17 cellular contexts compared by ENCODE assay signal in the genomic region with DNA sequence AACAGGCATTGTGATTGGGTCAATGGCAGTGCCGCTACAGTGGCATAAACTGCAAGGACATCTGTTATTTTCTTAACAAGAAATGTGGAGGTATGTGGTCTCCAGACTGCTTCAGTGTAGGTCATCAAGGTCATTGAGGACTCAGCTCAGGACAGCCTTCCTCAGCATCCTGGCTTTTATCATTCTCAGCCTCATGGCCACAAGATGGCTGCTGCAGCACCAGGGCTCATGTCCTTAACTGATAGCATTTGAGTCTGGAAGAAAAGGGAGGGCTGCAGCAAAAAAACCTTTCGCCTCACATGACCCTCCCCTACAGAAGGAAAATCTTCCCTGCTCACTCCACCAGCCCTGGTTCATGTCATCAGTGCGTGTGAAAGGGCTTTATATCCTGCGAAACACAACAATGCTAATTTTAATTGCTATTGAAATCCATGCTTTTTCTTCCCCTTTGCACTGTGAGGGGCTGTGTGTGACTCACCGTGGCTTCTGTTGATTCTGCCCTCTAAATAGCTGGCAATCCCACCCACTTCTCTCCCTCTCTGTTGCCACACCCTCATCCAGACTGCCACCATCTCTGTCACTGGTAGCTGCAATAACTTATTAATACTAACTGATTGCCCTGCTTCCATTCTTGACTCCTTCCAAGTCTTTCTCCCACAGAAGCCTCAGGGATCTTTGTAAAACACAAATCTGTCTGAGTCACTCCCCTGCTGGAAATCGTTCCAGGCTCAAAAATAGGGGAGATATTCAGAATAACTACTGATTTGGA. TPM values are rescaled to one million over a fixed set of nuclear protein-coding genes. Genes with fewer than 3 reads are reported as not detected.
DNase-seq lines count a peak whose midpoint lies in the region; ATAC-seq and TF ChIP-seq lines count a peak whose summit lies in the region.
"Had no signal": no experiment of that assay in that cellular context is flagged by ENCODE, and none has a peak within 500 bp of the region (broad histone marks: within the 10 kb centered on the region; RNA-seq: fewer than 3 reads in every experiment).

No MANE protein-coding gene starts in this region.

- H3K4me3 ChIP-seq in HAP-1 (no peak overlapping the region), SJSA1 (no peak overlapping the region), smooth muscle cell (no peak overlapping the region)

- H3K4me2 ChIP-seq in smooth muscle cell, result peak overlapping the region; percentile 40

- H3K9me3 ChIP-seq in HAP-1 (no peaks in the 10 kb centered on the region), SJSA1 (replicated peaks) (no peaks in the 10 kb centered on the region), smooth muscle cell (replicated peaks; ENCODE audit: low read depth) (no peaks in the 10 kb centered on the region)

- no peaks in the 10 kb centered on the region; the same call in 1 of the 2 replicates for H3K4me1 ChIP-seq in HAP-1
- peaks cover 33% of the 10 kb centered on the region for H3K4me1 ChIP-seq in SJSA1 (replicated peaks)
- H3K4me1 ChIP-seq in smooth muscle cell (ENCODE audit: low read depth), result no peaks in the 10 kb centered on the region

- H3K9me3 Mint-ChIP-seq in nephron progenitor cell, result no peaks in the 10 kb centered on the region
- H3K9me3 Mint-ChIP-seq in stimulated activated naive CD8-positive, alpha-beta T cell treated with anti-CD3 and anti-CD28 coated beads, Interleukin-15, amount 100 ng/mL, for 72 hours, result no peaks in the 10 kb centered on the region
- H3K9me3 Mint-ChIP-seq: activated CD8-positive, alpha-beta T cell treated with anti-CD3 and anti-CD28 coated beads for 36 hours had no signal

- ATAC-seq in Right ventricle myocardium superior (ENCODE audit: poor library complexity), result peak; percentile 9
- no peak for ATAC-seq in stimulated activated naive CD8-positive, alpha-beta T cell treated with anti-CD3 and anti-CD28 coated beads, Interleukin-15, amount 100 ng/mL, for 72 hours
- ATAC-seq: activated CD8-positive, alpha-beta T cell treated with anti-CD3 and anti-CD28 coated beads for 36 hours; sciatic nerve had no signal

- no peak overlapping the region for H3K27ac Mint-ChIP-seq in nephron progenitor cell
- H3K27ac Mint-ChIP-seq in stimulated activated naive CD8-positive, alpha-beta T cell treated with anti-CD3 and anti-CD28 coated beads, Interleukin-15, amount 100 ng/mL, for 72 hours, result no peak overlapping the region
- H3K27ac Mint-ChIP-seq: activated CD8-positive, alpha-beta T cell treated with anti-CD3 and anti-CD28 coated beads for 36 hours had no signal

- no peaks in the 10 kb centered on the region for H3K36me3 Mint-ChIP-seq in nephron progenitor cell (ENCODE audit: low read depth)

- H3K4me3 Mint-ChIP-seq in nephron progenitor cell, result no peak overlapping the region
- H3K4me3 Mint-ChIP-seq in stimulated activated naive CD8-positive, alpha-beta T cell treated with anti-CD3 and anti-CD28 coated beads, Interleukin-15, amount 100 ng/mL, for 72 hours, result no peak overlapping the region
- H3K4me3 Mint-ChIP-seq: activated CD8-positive, alpha-beta T cell treated with anti-CD3 and anti-CD28 coated beads for 36 hours had no signal

- in situ Hi-C loops in HAP-1 (cut with MboI; ENCODE audit: low sequenced_read_pairs), result no loop called here

- 46% methylated on average over 6 of the region's 6 CpGs for whole genome bisulfite sequencing in smooth muscle cell (ENCODE audit: low lambda C conversion rate)

- peak overlapping the region; percentile 62 for H3K27ac ChIP-seq in SJSA1
- H3K27ac ChIP-seq in smooth muscle cell (ENCODE audit: low read depth), result peak overlapping the region; percentile 76
- H3K27ac ChIP-seq: brain microvascular endothelial cell had no signal

- peaks cover 7% of the 10 kb centered on the region for H3F3A ChIP-seq in smooth muscle cell (ENCODE audit: low read depth)

- intact Hi-C loops in Right ventricle myocardium superior (cut with DNase I), result no loop called here

- H3K36me3 ChIP-seq in HAP-1 (replicated peaks) (no peaks in the 10 kb centered on the region), SJSA1 (no peaks in the 10 kb centered on the region), smooth muscle cell (ENCODE audit: low read depth) (no peaks in the 10 kb centered on the region)
- H3K36me3 ChIP-seq: brain microvascular endothelial cell had no signal

- TF ChIP-seq CTCF in smooth muscle cell (IDR thresholded peaks at IDR 0.05; ENCODE audit: borderline replicate concordance, insufficient read depth, poor library complexity, severe bottlenecking) (no peak), nephron progenitor cell (IDR thresholded peaks at IDR 0.05) (no peak)

- peaks cover 16% of the 10 kb centered on the region for H3K27me3 Mint-ChIP-seq in nephron progenitor cell (ENCODE audit: low read depth, poor library complexity)
- H3K27me3 Mint-ChIP-seq in stimulated activated naive CD8-positive, alpha-beta T cell treated with anti-CD3 and anti-CD28 coated beads, Interleukin-15, amount 100 ng/mL, for 72 hours, result peaks cover 30% of the 10 kb centered on the region

- H4K20me1 ChIP-seq in smooth muscle cell (ENCODE audit: low read depth), result no peaks in the 10 kb centered on the region

- H2AFZ ChIP-seq in smooth muscle cell (ENCODE audit: low read depth), result no peak overlapping the region

- no peaks in the 10 kb centered on the region for H3K79me2 ChIP-seq in smooth muscle cell (ENCODE audit: low read depth)

- no peaks in the 10 kb centered on the region for H3K27me3 ChIP-seq in HAP-1 (ENCODE audit: low read depth)
- no peaks in the 10 kb centered on the region for H3K27me3 ChIP-seq in SJSA1 (replicated peaks)
- H3K27me3 ChIP-seq in smooth muscle cell (ENCODE audit: low read depth), result no peaks in the 10 kb centered on the region
- H3K27me3 ChIP-seq: brain microvascular endothelial cell had no signal

- no peak overlapping the region for H3K9ac ChIP-seq in smooth muscle cell (ENCODE audit: low read depth)

- no peaks in the 10 kb centered on the region for H3K4me1 Mint-ChIP-seq in nephron progenitor cell
- H3K4me1 Mint-ChIP-seq in stimulated activated naive CD8-positive, alpha-beta T cell treated with anti-CD3 and anti-CD28 coated beads, Interleukin-15, amount 100 ng/mL, for 72 hours, result no peaks in the 10 kb centered on the region

- DNase-seq in HAP-1 (ENCODE audit: low spot score in 2 of 2) (peak; percentile 13 to 20), SJSA1 (ENCODE audit: low read depth in 1 of 2, low spot score in 2 of 2) (peak; percentile 52 to 58), Right ventricle myocardium superior (peak; percentile 2), smooth muscle cell (lab: John Stamatoyannopoulos, UW; ENCODE audit: unreplicated experiment) (no peak), nephron progenitor cell (no peak), mucosa of gallbladder (ENCODE audit: low spot score) (no peak)
- no peak for DNase-seq in activated naive CD4-positive, alpha-beta T cell treated with Interleukin-2 at 50 U/mL for 16 hours
- no peak for DNase-seq in stimulated activated naive CD8-positive, alpha-beta T cell treated with anti-CD3 and anti-CD28 coated beads, Interleukin-15, amount 100 ng/mL, for 72 hours
- DNase-seq: activated CD8-positive, alpha-beta T cell treated with anti-CD3 and anti-CD28 coated beads for 36 hours; activated effector memory CD4-positive, alpha-beta T cell treated with Interleukin-2 at 50 U/mL for 16 hours; COR-L47; glutamatergic neuron; NCI-H774; SHP77 treated with DMSO at 0.1 percent for 48 hours had no signal

RNA-seq across cellular contexts. Expression of gene CHRDL2, which starts 43.8 kb away (rescaled TPM):
- total RNA-seq in SJSA1 (2014; rRNA removed; shearing (Covaris generic)), result not detected in 2 replicates
- total RNA-seq in Right ventricle myocardium superior (11.1 TPM), smooth muscle cell (7.3 and 13.8 TPM in 2 replicates), mucosa of gallbladder (312 TPM)
- polyA plus RNA-seq in smooth muscle cell, result 71.4 and 98.6 TPM in 2 replicates
- total RNA-seq: activated CD8-positive, alpha-beta T cell treated with anti-CD3 and anti-CD28 coated beads for 36 hours; HT-29 had no signal

Comparison
In these comparisons a context has a peak if more than half of its experiments do, and no peak if none do; other contexts are left out.
1. DNase-seq: peak in HAP-1 (2 of 2), SJSA1 (2 of 2) and Right ventricle myocardium superior (single experiment); none in smooth muscle cell (single experiment), nephron progenitor cell (single experiment), mucosa of gallbladder (single experiment), activated naive CD4-positive, alpha-beta T cell treated with Interleukin-2 at 50 U/mL for 16 hours (single experiment) and stimulated activated naive CD8-positive, alpha-beta T cell treated with anti-CD3 and anti-CD28 coated beads, Interleukin-15, amount 100 ng/mL, for 72 hours (0 of 2).
2. RNA of gene CHRDL2, which starts 43.8 kb away (total RNA-seq): 312 TPM in mucosa of gallbladder (single experiment); 7.3 to 13.8 TPM in smooth muscle cell, 11.1 TPM in Right ventricle myocardium superior (single experiment) and not detected in SJSA1; every median in the first group is over 10 times any median in the second.